ENCODE assay signal across 13 cellular contexts in genomic region chr14:55077691-55078151, GRCh38. TPM values are rescaled to one million over a fixed set of nuclear protein-coding genes. Genes with fewer than 3 reads are reported as not detected.
DNase-seq lines count a peak whose midpoint lies in the region; ATAC-seq, FAIRE-seq and TF ChIP-seq lines count a peak whose summit lies in the region.
"Had no signal": no experiment of that assay in that cellular context is flagged by ENCODE, and none has a peak within 500 bp of the region (broad histone marks: within the 10 kb centered on the region; RNA-seq: fewer than 3 reads in every experiment).

No MANE protein-coding gene starts in this region.

- H3K4me1 Mint-ChIP-seq in GM23338: peaks cover 6% of the 10 kb centered on the region
- peaks cover 13% of the 10 kb centered on the region for H3K4me1 Mint-ChIP-seq in activated CD8-positive, alpha-beta T cell treated with anti-CD3 and anti-CD28 coated beads, Interleukin-2, amount 10 ng/mL, durations not matched to agents 7 days and 5 days (ENCODE audit: low read depth)

- H3K9me3 ChIP-seq in K562 (replicated peaks; ENCODE audit: control insufficient read depth, insufficient read depth, low read depth, low read length): no peaks in the 10 kb centered on the region
- H3K9me3 ChIP-seq in trophoblast cell (ENCODE audit: insufficient read depth, low read depth, low read length): no peaks in the 10 kb centered on the region

- H2AFZ ChIP-seq in GM23338: peak overlapping the region; percentile 80; the same call in 1 of the 2 replicates
- H2AFZ ChIP-seq in K562 (ENCODE audit: low read depth, low read length): peak overlapping the region; percentile 55
- H2AFZ ChIP-seq in trophoblast cell (ENCODE audit: insufficient read depth, low read length, poor library complexity): peak overlapping the region; percentile 19

- CTCF ChIA-PET in K562 (lab: Yijun Ruan, JAX; ENCODE audit: low intra/inter-chr PET ratio): no interaction called here
- CTCF ChIA-PET in activated CD8-positive, alpha-beta T cell treated with anti-CD3 and anti-CD28 coated beads, Interleukin-2, amount 10 ng/mL, durations not matched to agents 7 days and 5 days (lab: Charles Lee): interaction anchor here (0.9 to 2.4 kb wide), 2 partner anchors 26 to 91 kb away, joined by 3 to 11 read pairs; partner anchors contain the start of gene MAPK1IP1L

- H3K14ac ChIP-seq in trophoblast cell (ENCODE audit: low read length): no peak overlapping the region

- no peaks in the 10 kb centered on the region for H4K20me1 ChIP-seq in GM23338 (replicated peaks; ENCODE audit: insufficient read depth)
- H4K20me1 ChIP-seq in K562 (replicated peaks; ENCODE audit: control insufficient read depth, insufficient read depth, low read length): no peaks in the 10 kb centered on the region

- TF ChIP-seq EP300 in K562 (IDR thresholded peaks at IDR 0.05; ENCODE audit: low read length): no peak

- H3K4me3 ChIP-seq in GM23338 (no peak overlapping the region), K562 (no peak overlapping the region), trophoblast cell (ENCODE audit: low read depth, low read length) (no peak overlapping the region)

- no TSS peak for BruUV-seq in K562 (replicated peaks; lab: Mats Ljungman, UMichigan)

- peak overlapping the region; percentile 34 for H2BK5ac ChIP-seq in trophoblast cell (ENCODE audit: low read depth, low read length, poor library complexity)

- ATAC-seq in GM23338 (peak; percentile 23; the same call in 2 of the 3 replicates), K562 (no peak), left ventricle myocardium superior (peak; percentile 18), HG03442 (IDR thresholded peaks at IDR 0.05; ENCODE audit: unreplicated experiment) (no peak), GM18505 (IDR thresholded peaks at IDR 0.05; ENCODE audit: unreplicated experiment) (no peak)
- ATAC-seq in activated CD8-positive, alpha-beta T cell treated with anti-CD3 and anti-CD28 coated beads, Interleukin-2, amount 10 ng/mL, durations not matched to agents 7 days and 5 days: no peak

- H3K27ac ChIP-seq in GM23338 (ENCODE audit: low read depth) (no peak overlapping the region), K562 (ENCODE audit: extremely low read depth, low read depth, low read length) (no peak overlapping the region), trophoblast cell (ENCODE audit: low read depth, low read length) (no peak overlapping the region)
- H3K27ac ChIP-seq: VCaP had no signal

- no peaks in the 10 kb centered on the region for H3F3A ChIP-seq in GM23338 (replicated peaks; ENCODE audit: low read depth)

- H3K27me3 Mint-ChIP-seq in GM23338 (ENCODE audit: insufficient read depth, low read depth, poor library complexity): peaks cover 4% of the 10 kb centered on the region
- peaks cover 7% of the 10 kb centered on the region for H3K27me3 Mint-ChIP-seq in activated CD8-positive, alpha-beta T cell treated with anti-CD3 and anti-CD28 coated beads, Interleukin-2, amount 10 ng/mL, durations not matched to agents 7 days and 5 days (ENCODE audit: low read depth)

- DNase-seq in GM23338 (ENCODE audit: low spot score) (no peak), K562 (ENCODE audit: extremely low read depth in 1 of 4, low spot score in 3 of 4) (no peak), left ventricle myocardium superior (no peak), trophoblast cell (peak; percentile 86 to 94)
- no peak for DNase-seq in activated CD8-positive, alpha-beta T cell treated with anti-CD3 and anti-CD28 coated beads, Interleukin-2, amount 10 ng/mL, durations not matched to agents 7 days and 5 days
- no peak for DNase-seq in activated naive CD4-positive, alpha-beta T cell (lab: John Stamatoyannopoulos, UW)
- DNase-seq: AML-193, amniotic stem cell had no signal

- TF ChIP-seq CTCF in GM23338 (conservative IDR thresholded peaks at IDR 0.05; ENCODE audit: low read depth in 2 of 2) (no peak), K562 (IDR thresholded peaks at IDR 0.05 in 2 of 3, conservative IDR thresholded peaks at IDR 0.05 in 1 of 3; ENCODE audit: insufficient read depth in 2 of 3, low read depth in 1 of 3, low read length in 3 of 3) (no peak)

- H3K4me2 ChIP-seq in GM23338 (no peak overlapping the region), K562 (ENCODE audit: insufficient read depth, low read length) (no peak overlapping the region), trophoblast cell (ENCODE audit: low read length) (no peak overlapping the region)

- no peak overlapping the region for H3K18ac ChIP-seq in trophoblast cell (ENCODE audit: low read length)

- H3K36me3 Mint-ChIP-seq in GM23338 (ENCODE audit: low read depth): no peaks in the 10 kb centered on the region
- no peaks in the 10 kb centered on the region for H3K36me3 Mint-ChIP-seq in activated CD8-positive, alpha-beta T cell treated with anti-CD3 and anti-CD28 coated beads, Interleukin-2, amount 10 ng/mL, durations not matched to agents 7 days and 5 days (ENCODE audit: low read depth)
- H3K36me3 Mint-ChIP-seq: natural killer cell treated with Interleukin-12 subunit alpha and Interleukin-12 subunit beta and Interleukin-15 and Interleukin-18, amount 100 ng/mL, for 72 hours had no signal

- H3K36me3 ChIP-seq in GM23338 (ENCODE audit: insufficient read depth) (no peaks in the 10 kb centered on the region), K562 (ENCODE audit: control insufficient read depth, insufficient read depth, low read length) (no peaks in the 10 kb centered on the region), trophoblast cell (ENCODE audit: control insufficient read depth in 1 of 2, insufficient read depth in 2 of 2, low read length in 2 of 2) (no peaks in the 10 kb centered on the region)

- TF ChIP-seq POLR2A in K562 (conservative IDR thresholded peaks at IDR 0.05): no peak
- no peak for TF ChIP-seq POLR2A in GM18505 (IDR thresholded peaks at IDR 0.05; ENCODE audit: borderline replicate concordance, extremely low read depth, insufficient read depth, insufficient read length)

- 57% methylated on average over 9 of the region's 10 CpGs for WGBS in K562 (ENCODE audit: insufficient coverage, low coverage, missing lambda C conversion rate)
- no CpG with 5 or more reads among the region's 10 CpGs for WGBS in trophoblast cell (ENCODE audit: extremely low coverage, insufficient coverage, insufficient read length)

- no peak for FAIRE-seq in K562 (lab: Jason Lieb, UNC)
- FAIRE-seq: GM18507 had no signal

- H3K4me1 ChIP-seq in GM23338 (ENCODE audit: insufficient read depth) (no peaks in the 10 kb centered on the region), K562 (replicated peaks in 1 of 2; ENCODE audit: control insufficient read depth in 2 of 2, insufficient read depth in 2 of 2, low read length in 2 of 2) (peaks cover 4 to 10% of the 10 kb centered on the region in 2 experiments; a peak in 1 of 5 replicates), trophoblast cell (ENCODE audit: control insufficient read depth in 1 of 2, insufficient read depth in 2 of 2, low read length in 2 of 2) (peaks cover 5 to 9% of the 10 kb centered on the region in 2 experiments)

- POLR2A ChIA-PET in K562 (lab: Yijun Ruan, JAX): interaction anchor here (0.6 to 1.5 kb wide), 5 partner anchors 10 to 30 kb away, joined by 3 to 4 read pairs (median 3); no protein-coding TSS in a partner anchor
- POLR2A ChIA-PET in activated CD8-positive, alpha-beta T cell treated with anti-CD3 and anti-CD28 coated beads, Interleukin-2, amount 10 ng/mL, durations not matched to agents 7 days and 5 days (lab: Charles Lee): interaction anchor here (0.9 to 1.4 kb wide), 3 partner anchors 21 to 27 kb away, joined by 3 to 4 read pairs (median 3); partner anchors contain the start of gene MAPK1IP1L

- no peak overlapping the region for H4K8ac ChIP-seq in trophoblast cell (ENCODE audit: low read depth, low read length)

- no peaks in the 10 kb centered on the region for H3K27me3 ChIP-seq in GM23338 (ENCODE audit: insufficient read depth)
- H3K27me3 ChIP-seq in K562 (ENCODE audit: control insufficient read depth in 2 of 2, insufficient read depth in 2 of 2, low read length in 2 of 2): no peaks in the 10 kb centered on the region
- H3K27me3 ChIP-seq in trophoblast cell (ENCODE audit: insufficient read depth, low read length): no peaks in the 10 kb centered on the region

- H3K4ac ChIP-seq in trophoblast cell (ENCODE audit: low read depth, low read length): no peak overlapping the region

- H3K9me3 Mint-ChIP-seq in GM23338: no peaks in the 10 kb centered on the region
- no peaks in the 10 kb centered on the region for H3K9me3 Mint-ChIP-seq in activated CD8-positive, alpha-beta T cell treated with anti-CD3 and anti-CD28 coated beads, Interleukin-2, amount 10 ng/mL, durations not matched to agents 7 days and 5 days (ENCODE audit: insufficient read depth)
- H3K9me3 Mint-ChIP-seq: natural killer cell treated with Interleukin-12 subunit alpha and Interleukin-12 subunit beta and Interleukin-15 and Interleukin-18, amount 100 ng/mL, for 72 hours had no signal

- H3K9ac ChIP-seq in K562 (ENCODE audit: insufficient read depth in 1 of 2, low read depth in 2 of 2, low read length in 2 of 2) (no peak overlapping the region), trophoblast cell (ENCODE audit: low read length) (no peak overlapping the region)

- H4K12ac ChIP-seq in trophoblast cell (ENCODE audit: low read depth, low read length): no peak overlapping the region

- no peaks in the 10 kb centered on the region for H3K79me2 ChIP-seq in GM23338 (replicated peaks; ENCODE audit: insufficient read depth)
- H3K79me2 ChIP-seq in K562 (ENCODE audit: control insufficient read depth, insufficient read depth, low read length): no peaks in the 10 kb centered on the region
- no peaks in the 10 kb centered on the region for H3K79me2 ChIP-seq in trophoblast cell (ENCODE audit: control insufficient read depth, insufficient read depth, low read length, poor library complexity)

- H2BK12ac ChIP-seq in trophoblast cell (ENCODE audit: low read length): peak overlapping the region; percentile 26

- no peak overlapping the region for H4K91ac ChIP-seq in trophoblast cell (ENCODE audit: low read depth, low read length)

- no peak overlapping the region for H2AK5ac ChIP-seq in trophoblast cell (ENCODE audit: low read length)

- H3K23ac ChIP-seq in trophoblast cell (ENCODE audit: low read length): no peak overlapping the region

- intact Hi-C loops in K562 (cut with micrococcal nuclease) (no loop called here), left ventricle myocardium superior (cut with micrococcal nuclease) (no loop called here)

- no peak overlapping the region for H3K27ac Mint-ChIP-seq in GM23338
- no peak overlapping the region for H3K27ac Mint-ChIP-seq in activated CD8-positive, alpha-beta T cell treated with anti-CD3 and anti-CD28 coated beads, Interleukin-2, amount 10 ng/mL, durations not matched to agents 7 days and 5 days
- H3K27ac Mint-ChIP-seq: natural killer cell treated with Interleukin-12 subunit alpha and Interleukin-12 subunit beta and Interleukin-15 and Interleukin-18, amount 100 ng/mL, for 72 hours had no signal

- no peaks in the 10 kb centered on the region for H3K9me1 ChIP-seq in K562 (ENCODE audit: control insufficient read depth, insufficient read depth, low read length)

- no peaks in the 10 kb centered on the region for H3K9me2 ChIP-seq in GM23338 (ENCODE audit: insufficient read depth)

- no peak overlapping the region for H3K4me3 Mint-ChIP-seq in GM23338
- H3K4me3 Mint-ChIP-seq in activated CD8-positive, alpha-beta T cell treated with anti-CD3 and anti-CD28 coated beads, Interleukin-2, amount 10 ng/mL, durations not matched to agents 7 days and 5 days: no peak overlapping the region
- H3K4me3 Mint-ChIP-seq: natural killer cell treated with Interleukin-12 subunit alpha and Interleukin-12 subunit beta and Interleukin-15 and Interleukin-18, amount 100 ng/mL, for 72 hours had no signal

- H2BK120ac ChIP-seq in trophoblast cell (ENCODE audit: insufficient read depth, low read length, poor library complexity): no peak overlapping the region

- H3K79me1 ChIP-seq in trophoblast cell (ENCODE audit: low read length): no peaks in the 10 kb centered on the region

- no peak for TF ChIP-seq RAD21 in K562 (CRISPR knock-in tag; conservative IDR thresholded peaks at IDR 0.05 in 1 of 2, IDR thresholded peaks at IDR 0.05 in 1 of 2)

- in situ Hi-C loops in K562 (cut with MboI): no loop called here

RNA-seq across cellular contexts. Expression of gene MAPK1IP1L, which starts 26.3 kb away (rescaled TPM):
- total RNA-seq in GM23338 (2014; rRNA removed; shearing (Covaris generic)): 138 and 162 TPM in 2 replicates
- 64.0 and 72.4 TPM in 2 replicates for polyA plus RNA-seq in GM23338 (2016; fragmentation: Nextera tagmentation; extraction: Ambion mirVana)
- total RNA-seq in K562 (2011; cell fraction: chromatin; rRNA removed; ENCODE audit: low replicate concordance): 33.0 and 36.2 TPM in 2 replicates
- 9.7 and 9.9 TPM in 2 replicates for total RNA-seq in K562 (2011; cell fraction: nucleolus; rRNA removed)
- 21.7 and 46.0 TPM in 2 replicates for total RNA-seq in K562 (2011; cell fraction: nucleoplasm; rRNA removed)
- 30.2 and 32.7 TPM in 2 replicates for total RNA-seq in K562 (2014; rRNA removed)
- total RNA-seq in K562 (2014; rRNA removed; fragmentation: Illumina TruSeq; extraction: Trizol): 39.7 and 40.5 TPM in 2 replicates
- total RNA-seq in K562 (2015; rRNA removed; fragmentation: Illumina TruSeq; extraction: Trizol): 43.1 and 49.8 TPM in 2 replicates
- 75.8 and 76.5 TPM in 2 replicates for total RNA-seq in K562 (2021)
- polyA plus RNA-seq in K562 (2011; rRNA removed): 35.9 and 47.3 TPM in 2 replicates
- polyA plus RNA-seq in K562 (2011; cell fraction: cytosol; rRNA removed): 144 and 246 TPM in 2 replicates
- 37.9 and 69.7 TPM in 2 replicates for polyA plus RNA-seq in K562 (2011; cell fraction: nucleus; rRNA removed)
- polyA plus RNA-seq in K562 (2012): 43.8 and 70.2 TPM in 2 replicates
- 99.4 and 104 TPM in 2 replicates for polyA plus RNA-seq in K562 (2014; fragmentation: Illumina TruSeq; extraction: Trizol)
- 10 to 100 TPM; 54.6 to 96.8 TPM for polyA plus RNA-seq in K562 (2014; fragmentation: Nextera tagmentation; extraction: Ambion mirVana)
- 41.5 and 47.9 TPM in 2 replicates for polyA plus RNA-seq in K562 (2014; rRNA removed)
- polyA minus RNA-seq in K562 (2011; rRNA and poly(A)+ RNA removed): 45.7 and 71.6 TPM in 2 replicates
- 118 and 162 TPM in 2 replicates for polyA minus RNA-seq in K562 (2011; cell fraction: cytosol; rRNA and poly(A)+ RNA removed)
- polyA minus RNA-seq in K562 (2011; cell fraction: nucleus; rRNA and poly(A)+ RNA removed): 11.0 and 13.3 TPM in 2 replicates
- total RNA-seq in left ventricle myocardium superior: 58.1 TPM
- polyA plus RNA-seq in trophoblast cell (2013): 125 and 127 TPM in 2 replicates
- total RNA-seq in activated CD8-positive, alpha-beta T cell treated with anti-CD3 and anti-CD28 coated beads, Interleukin-2, amount 10 ng/mL, durations not matched to agents 7 days and 5 days: 100 to 1,000 TPM; 105 to 106 TPM

RNA-seq across cellular contexts. Expression of gene SOCS4, which starts 50.7 kb away (rescaled TPM):
- 24.9 and 25.8 TPM in 2 replicates for total RNA-seq in GM23338 (2014; rRNA removed; shearing (Covaris generic))
- polyA plus RNA-seq in GM23338 (2016; fragmentation: Nextera tagmentation; extraction: Ambion mirVana): 15.9 and 17.7 TPM in 2 replicates
- 4.1 and 15.7 TPM in 2 replicates for total RNA-seq in K562 (2011; cell fraction: chromatin; rRNA removed; ENCODE audit: low replicate concordance)
- total RNA-seq in K562 (2011; cell fraction: nucleolus; rRNA removed): 2.5 and 3.8 TPM in 2 replicates
- 8.5 and 15.8 TPM in 2 replicates for total RNA-seq in K562 (2011; cell fraction: nucleoplasm; rRNA removed)
- total RNA-seq in K562 (2014; rRNA removed): 5.5 and 6.8 TPM in 2 replicates
- total RNA-seq in K562 (2014; rRNA removed; fragmentation: Illumina TruSeq; extraction: Trizol): 12.7 and 14.9 TPM in 2 replicates
- 10.3 and 12.4 TPM in 2 replicates for total RNA-seq in K562 (2015; rRNA removed; fragmentation: Illumina TruSeq; extraction: Trizol)
- 9.7 and 10.9 TPM in 2 replicates for total RNA-seq in K562 (2021)
- polyA plus RNA-seq in K562 (2011; rRNA removed): 10.8 and 11.7 TPM in 2 replicates
- polyA plus RNA-seq in K562 (2011; cell fraction: cytosol; rRNA removed): 2.1 and 5.5 TPM in 2 replicates
- polyA plus RNA-seq in K562 (2011; cell fraction: nucleus; rRNA removed): 5.1 and 5.8 TPM in 2 replicates
- polyA plus RNA-seq in K562 (2012): 5.4 and 7.4 TPM in 2 replicates
- 8.6 and 9.9 TPM in 2 replicates for polyA plus RNA-seq in K562 (2014; fragmentation: Illumina TruSeq; extraction: Trizol)
- polyA plus RNA-seq in K562 (2014; fragmentation: Nextera tagmentation; extraction: Ambion mirVana): 1 to 10 TPM; 2.6 to 2.9 TPM
- 8.0 and 8.1 TPM in 2 replicates for polyA plus RNA-seq in K562 (2014; rRNA removed)
- 9.6 and 13.8 TPM in 2 replicates for polyA minus RNA-seq in K562 (2011; rRNA and poly(A)+ RNA removed)
- 3.4 and 4.2 TPM in 2 replicates for polyA minus RNA-seq in K562 (2011; cell fraction: cytosol; rRNA and poly(A)+ RNA removed)
- 3.9 and 7.3 TPM in 2 replicates for polyA minus RNA-seq in K562 (2011; cell fraction: nucleus; rRNA and poly(A)+ RNA removed)
- total RNA-seq in left ventricle myocardium superior: 12.6 TPM
- 10.2 and 10.6 TPM in 2 replicates for polyA plus RNA-seq in trophoblast cell (2013)
- total RNA-seq in activated CD8-positive, alpha-beta T cell treated with anti-CD3 and anti-CD28 coated beads, Interleukin-2, amount 10 ng/mL, durations not matched to agents 7 days and 5 days: 10 to 100 TPM; 26.7 to 36.5 TPM

RNA-seq across cellular contexts. Expression of gene WDHD1, which starts 50.8 kb away (rescaled TPM):
- total RNA-seq in GM23338 (2014; rRNA removed; shearing (Covaris generic)): 65.4 and 71.3 TPM in 2 replicates
- polyA plus RNA-seq in GM23338 (2016; fragmentation: Nextera tagmentation; extraction: Ambion mirVana) (39.6 and 48.8 TPM in 2 replicates), K562 (2011; rRNA removed) (25.8 and 39.1 TPM in 2 replicates), K562 (2014; fragmentation: Illumina TruSeq; extraction: Trizol) (25.0 and 30.8 TPM in 2 replicates), K562 (2014; fragmentation: Nextera tagmentation; extraction: Ambion mirVana) (10 to 100 TPM; 11.7 to 20.4 TPM), K562 (2014; rRNA removed) (24.0 and 25.2 TPM in 2 replicates)
- total RNA-seq in K562 (2011; cell fraction: chromatin; rRNA removed; ENCODE audit: low replicate concordance): 23.2 and 65.5 TPM in 2 replicates
- 10.3 and 11.7 TPM in 2 replicates for total RNA-seq in K562 (2011; cell fraction: nucleolus; rRNA removed)
- total RNA-seq in K562 (2011; cell fraction: nucleoplasm; rRNA removed): 20.5 and 21.0 TPM in 2 replicates
- total RNA-seq in K562 (2014; rRNA removed) (18.0 and 19.3 TPM in 2 replicates), K562 (2014; rRNA removed; fragmentation: Illumina TruSeq; extraction: Trizol) (36.1 and 46.2 TPM in 2 replicates), K562 (2015; rRNA removed; fragmentation: Illumina TruSeq; extraction: Trizol) (27.1 and 30.0 TPM in 2 replicates), K562 (2021) (34.1 and 40.5 TPM in 2 replicates), left ventricle myocardium superior (1.6 TPM)
- 6.4 and 11.3 TPM in 2 replicates for polyA plus RNA-seq in K562 (2011; cell fraction: cytosol; rRNA removed)
- 12.5 and 12.8 TPM in 2 replicates for polyA plus RNA-seq in K562 (2011; cell fraction: nucleus; rRNA removed)
- polyA plus RNA-seq in K562 (2012): 14.8 and 18.4 TPM in 2 replicates
- polyA minus RNA-seq in K562 (2011; rRNA and poly(A)+ RNA removed): 85.5 and 88.2 TPM in 2 replicates
- 18.1 and 24.5 TPM in 2 replicates for polyA minus RNA-seq in K562 (2011; cell fraction: cytosol; rRNA and poly(A)+ RNA removed)
- polyA minus RNA-seq in K562 (2011; cell fraction: nucleus; rRNA and poly(A)+ RNA removed): 16.3 and 25.2 TPM in 2 replicates
- 10.4 and 11.4 TPM in 2 replicates for polyA plus RNA-seq in trophoblast cell (2013)
- 10 to 100 TPM; 45.9 to 46.6 TPM for total RNA-seq in activated CD8-positive, alpha-beta T cell treated with anti-CD3 and anti-CD28 coated beads, Interleukin-2, amount 10 ng/mL, durations not matched to agents 7 days and 5 days

RNA-seq across cellular contexts. Expression of gene LGALS3, which starts 51.3 kb away (rescaled TPM):
- total RNA-seq in GM23338 (2014; rRNA removed; shearing (Covaris generic)): 7.2 and 7.3 TPM in 2 replicates
- polyA plus RNA-seq in GM23338 (2016; fragmentation: Nextera tagmentation; extraction: Ambion mirVana) (10.9 and 14.7 TPM in 2 replicates), K562 (2011; rRNA removed) (1.4 and 1.5 TPM in 2 replicates), K562 (2014; fragmentation: Illumina TruSeq; extraction: Trizol) (0.76 and 1.1 TPM in 2 replicates), K562 (2014; fragmentation: Nextera tagmentation; extraction: Ambion mirVana) (under 1 TPM; 0.04 to 0.31 TPM), K562 (2014; rRNA removed) (0.99 and 2.7 TPM in 2 replicates)
- 0.56 and 1.9 TPM in 2 replicates for total RNA-seq in K562 (2011; cell fraction: chromatin; rRNA removed; ENCODE audit: low replicate concordance)
- 0.67 and 1.1 TPM in 2 replicates for total RNA-seq in K562 (2011; cell fraction: nucleolus; rRNA removed)
- total RNA-seq in K562 (2011; cell fraction: nucleoplasm; rRNA removed): 0.44 and 1.3 TPM in 2 replicates
- total RNA-seq in K562 (2014; rRNA removed) (1.9 and 5.2 TPM in 2 replicates), K562 (2014; rRNA removed; fragmentation: Illumina TruSeq; extraction: Trizol) (0.73 and 0.89 TPM in 2 replicates), K562 (2015; rRNA removed; fragmentation: Illumina TruSeq; extraction: Trizol) (1.4 and 1.8 TPM in 2 replicates), K562 (2021) (1.4 and 1.6 TPM in 2 replicates), left ventricle myocardium superior (249 TPM)
- polyA plus RNA-seq in K562 (2011; cell fraction: cytosol; rRNA removed): 1.2 and 2.0 TPM in 2 replicates
- 0.48 and 2.0 TPM in 2 replicates for polyA plus RNA-seq in K562 (2011; cell fraction: nucleus; rRNA removed)
- polyA plus RNA-seq in K562 (2012): 1.8 and 3.4 TPM in 2 replicates
- polyA minus RNA-seq in K562 (2011; rRNA and poly(A)+ RNA removed): 0.36 and 1.3 TPM in 2 replicates
- not detected in 2 replicates for polyA minus RNA-seq in K562 (2011; cell fraction: cytosol; rRNA and poly(A)+ RNA removed)
- polyA minus RNA-seq in K562 (2011; cell fraction: nucleus; rRNA and poly(A)+ RNA removed): 0.44 and 0.94 TPM in 2 replicates
- polyA plus RNA-seq in trophoblast cell (2013): 107 and 114 TPM in 2 replicates
- 10 to 100 TPM; 31.5 to 34.4 TPM for total RNA-seq in activated CD8-positive, alpha-beta T cell treated with anti-CD3 and anti-CD28 coated beads, Interleukin-2, amount 10 ng/mL, durations not matched to agents 7 days and 5 days

Comparison
In these comparisons a context has a peak if more than half of its experiments do, and no peak if none do; other contexts are left out.
1. ATAC-seq: peak in GM23338 (single experiment) and left ventricle myocardium superior (single experiment); none in K562 (single experiment), activated CD8-positive, alpha-beta T cell treated with anti-CD3 and anti-CD28 coated beads, Interleukin-2, amount 10 ng/mL, durations not matched to agents 7 days and 5 days (single experiment), HG03442 (single experiment) and GM18505 (single experiment).
2. DNase-seq: peak in trophoblast cell (2 of 2); none in GM23338 (single experiment), K562 (0 of 4), left ventricle myocardium superior (single experiment), activated CD8-positive, alpha-beta T cell treated with anti-CD3 and anti-CD28 coated beads, Interleukin-2, amount 10 ng/mL, durations not matched to agents 7 days and 5 days (single experiment) and activated naive CD4-positive, alpha-beta T cell (0 of 4).
3. H2AFZ ChIP-seq: peak in every context shown above with its lines; median percentile 80 in GM23338; 55 in K562; 19 in trophoblast cell.